ENCODE assay signal across 10 cellular contexts in the genomic region with DNA sequence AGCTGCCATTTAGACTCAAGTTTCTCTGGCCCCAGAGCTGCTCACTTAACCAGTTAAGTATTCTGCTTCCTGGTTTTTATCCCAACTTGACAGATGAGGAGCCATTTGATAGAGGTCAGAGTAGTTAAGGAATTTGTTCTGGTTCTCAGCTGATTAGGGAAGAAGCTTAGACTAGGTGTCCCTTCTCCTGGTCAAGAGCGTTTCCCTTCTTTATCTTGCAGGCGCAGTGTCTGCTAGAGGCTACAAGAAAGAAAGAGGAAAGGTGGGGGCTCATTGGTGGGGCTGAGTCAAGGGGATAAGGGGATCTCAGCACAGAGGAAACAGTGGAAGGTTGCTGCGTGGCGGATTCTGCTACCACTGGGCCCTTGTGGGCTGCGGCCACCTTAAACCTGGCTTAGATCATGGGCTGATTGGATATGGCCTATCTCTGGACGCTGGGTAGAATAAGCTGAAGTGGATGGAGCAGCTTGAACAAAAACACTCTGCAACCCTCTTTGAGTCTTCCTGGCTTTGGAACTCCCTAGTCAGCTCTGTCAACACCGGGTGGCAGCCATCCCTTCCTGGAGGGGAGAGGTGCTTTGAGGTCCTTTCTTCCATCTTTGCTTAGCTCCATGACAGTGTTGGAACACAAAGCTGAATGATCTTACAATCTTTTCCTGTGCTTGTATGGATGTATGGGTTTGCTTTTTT.
DNase-seq lines count a peak whose midpoint lies in the region; ATAC-seq, FAIRE-seq and TF ChIP-seq lines count a peak whose summit lies in the region.
"Had no signal": no experiment of that assay in that cellular context is flagged by ENCODE, and none has a peak within 500 bp of the region (broad histone marks: within the 10 kb centered on the region; RNA-seq: fewer than 3 reads in every experiment).

No MANE protein-coding gene starts in this region.

- TF ChIP-seq EP300 in GM12878 (IDR thresholded peaks at IDR 0.05; ENCODE audit: borderline replicate concordance in 1 of 2, control insufficient read depth in 1 of 2, low read depth in 2 of 2, low read length in 2 of 2): no peak

- DNase-seq in ELR (ENCODE audit: low read depth): peak; percentile 61
- peak; percentile 10 for DNase-seq in NCI-H128 (lab: John Stamatoyannopoulos, UW; ENCODE audit: unreplicated experiment)
- no peak for DNase-seq in GM12878 (ENCODE audit: low read depth, low spot score)
- no peak for DNase-seq in nephron progenitor cell
- DNase-seq in CD8-positive, alpha-beta T cell: no peak
- DNase-seq in omental fat pad (ENCODE audit: low spot score): no peak
- DNase-seq: activated effector memory CD4-positive, alpha-beta T cell treated with anti-CD3 and anti-CD28 coated beads, Interleukin-2, amount 50 U/mL, for 16 hours; NCI-H524 treated with DMSO at 0.1 percent for 48 hours had no signal

- no peak overlapping the region for H3K4me3 ChIP-seq in GM12878
- no peak overlapping the region for H3K4me3 ChIP-seq in CD8-positive, alpha-beta T cell (ENCODE audit: low read depth, low read length)
- H3K4me3 ChIP-seq: lung had no signal

- ATAC-seq in GM12878: peak; percentile 57
- ATAC-seq in GM21360 (IDR thresholded peaks at IDR 0.05; ENCODE audit: unreplicated experiment): no peak
- ATAC-seq in CD8-positive, alpha-beta T cell: no peak
- no peak for ATAC-seq in omental fat pad (ENCODE audit: low FRiP score)

- no peak for FAIRE-seq in GM12878 (lab: Jason Lieb, UNC)

- peaks cover 3% of the 10 kb centered on the region for H3K27me3 Mint-ChIP-seq in nephron progenitor cell (ENCODE audit: low read depth, poor library complexity)
- H3K27me3 Mint-ChIP-seq in CD8-positive, alpha-beta T cell (ENCODE audit: low read depth): no peaks in the 10 kb centered on the region

- peaks cover 31% of the 10 kb centered on the region for H3K4me1 Mint-ChIP-seq in nephron progenitor cell
- H3K4me1 Mint-ChIP-seq in CD8-positive, alpha-beta T cell (ENCODE audit: low read depth): peaks cover 15% of the 10 kb centered on the region

- H3K4me3 Mint-ChIP-seq in nephron progenitor cell: no peak overlapping the region
- no peak overlapping the region for H3K4me3 Mint-ChIP-seq in CD8-positive, alpha-beta T cell

- no peaks in the 10 kb centered on the region for H3K27me3 ChIP-seq in GM12878 (replicated peaks in 1 of 2; ENCODE audit: control insufficient read depth in 2 of 2, insufficient read depth in 2 of 2, low read length in 1 of 2)
- H3K27me3 ChIP-seq in CD8-positive, alpha-beta T cell (ENCODE audit: insufficient read depth, low read length): no peaks in the 10 kb centered on the region

- H3K9me3 Mint-ChIP-seq in nephron progenitor cell: no peaks in the 10 kb centered on the region
- H3K9me3 Mint-ChIP-seq in CD8-positive, alpha-beta T cell: no peaks in the 10 kb centered on the region

- SMC1A ChIA-PET in GM12878 (lab: Charles Lee; ENCODE audit: uncharacterized antibody, unreplicated experiment): interaction anchor here (0.6 to 13.2 kb wide), 73 partner anchors 10 to 478 kb away, joined by 3 to 351 read pairs (median 5); no protein-coding TSS in a partner anchor

- no peaks in the 10 kb centered on the region for H3K79me2 ChIP-seq in GM12878 (ENCODE audit: control insufficient read depth, insufficient read depth, low read length)

- H3K27ac ChIP-seq in GM12878 (ENCODE audit: control insufficient read depth, insufficient read depth): no peak overlapping the region
- no peak overlapping the region for H3K27ac ChIP-seq in CD8-positive, alpha-beta T cell (ENCODE audit: low read depth, low read length)

- H2AFZ ChIP-seq in GM12878 (ENCODE audit: control insufficient read depth, low read depth, low read length): peak overlapping the region; percentile 11; the same call in 1 of the 2 replicates

- TF ChIP-seq POLR2A in GM12878 (IDR thresholded peaks at IDR 0.05; ENCODE audit: low read depth, low read length): no peak

- CTCF ChIA-PET in GM12878 (lab: Yijun Ruan, JAX): interaction anchor here (0.6 to 12.6 kb wide), 66 partner anchors 10 to 859 kb away, joined by 3 to 336 read pairs (median 5); no protein-coding TSS in a partner anchor
- CTCF ChIA-PET in CD8-positive, alpha-beta T cell (lab: Charles Lee): interaction anchor here (0.6 to 11.8 kb wide), 66 partner anchors 7 to 509 kb away, joined by 3 to 361 read pairs (median 5); no protein-coding TSS in a partner anchor

- no peaks in the 10 kb centered on the region for H3K36me3 ChIP-seq in GM12878 (ENCODE audit: control insufficient read depth in 2 of 2, insufficient read depth in 2 of 2, low read length in 1 of 2)
- H3K36me3 ChIP-seq in CD8-positive, alpha-beta T cell (ENCODE audit: insufficient read depth, low read length): no peaks in the 10 kb centered on the region

- no peak overlapping the region for H3K9ac ChIP-seq in GM12878 (ENCODE audit: control insufficient read depth, insufficient read depth, low read length)

- WGBS in GM12878 (ENCODE audit: insufficient coverage, insufficient replicate concordance, low lambda C conversion rate, missing lambda C conversion rate): 87% methylated on average over 7 of the region's 7 CpGs

- peaks cover 4% of the 10 kb centered on the region; the same call in 1 of the 2 replicates for H3K4me1 ChIP-seq in GM12878 (ENCODE audit: control insufficient read depth, insufficient read depth, low read length)
- no peaks in the 10 kb centered on the region for H3K4me1 ChIP-seq in CD8-positive, alpha-beta T cell (ENCODE audit: insufficient read depth, low read length)

- POLR2A ChIA-PET in GM12878 (lab: Charles Lee): interaction anchor here (0.5 to 1.5 kb wide), 8 partner anchors 19 to 461 kb away, joined by 3 to 6 read pairs (median 4); no protein-coding TSS in a partner anchor
- POLR2A ChIA-PET in CD8-positive, alpha-beta T cell (lab: Charles Lee): interaction anchor here (0.5 to 1.5 kb wide), 6 partner anchors 131 to 417 kb away, joined by 3 to 9 read pairs (median 3); no protein-coding TSS in a partner anchor

- RAD21 ChIA-PET in GM12878 (lab: Charles Lee; ENCODE audit: unreplicated experiment): interaction anchor here (0.6 to 11.7 kb wide), 61 partner anchors 10 to 860 kb away, joined by 3 to 291 read pairs (median 5); partner anchors contain the start of gene CDC42EP3

- peak overlapping the region; percentile 63 for H3K27ac Mint-ChIP-seq in nephron progenitor cell
- H3K27ac Mint-ChIP-seq in CD8-positive, alpha-beta T cell: no peak overlapping the region

- in situ Hi-C loops in GM12878 (cut with MboI): no loop called here

- intact Hi-C loops in GM12878 (cut with micrococcal nuclease; ENCODE audit: unreplicated experiment): loop anchor here (2.0 to 5.0 kb wide), 3 partner anchors 117 to 256 kb away; partner anchors contain the start of gene CDC42EP3
- intact Hi-C loops in CD8-positive, alpha-beta T cell (cut with DNase I, micrococcal nuclease): loop anchor here (5.0 to 10.0 kb wide), 3 partner anchors 130 to 302 kb away; no protein-coding TSS in a partner anchor

- BruUV-seq in GM12878 (replicated peaks; lab: Mats Ljungman, UMichigan): no TSS peak

- TF ChIP-seq CTCF in GM12878 (IDR thresholded peaks at IDR 0.05 in 2 of 3, conservative IDR thresholded peaks at IDR 0.05 in 1 of 3; ENCODE audit: control insufficient read depth in 2 of 3, extremely low read depth in 1 of 3, insufficient read depth in 1 of 3, low read depth in 3 of 3, low read length in 3 of 3) (peak; percentile 14 to 45 (median 25); a peak in 4 of 6 replicates), nephron progenitor cell (IDR thresholded peaks at IDR 0.05) (no peak), omental fat pad (IDR thresholded peaks at IDR 0.05) (no peak)
- TF ChIP-seq CTCF in CD8-positive, alpha-beta T cell (IDR thresholded peaks at IDR 0.05): no peak

- H3K9me3 ChIP-seq in GM12878 (replicated peaks; ENCODE audit: control insufficient read depth, insufficient read depth, low read length): no peaks in the 10 kb centered on the region
- H3K9me3 ChIP-seq in CD8-positive, alpha-beta T cell (ENCODE audit: low read length): no peaks in the 10 kb centered on the region

- H3K4me2 ChIP-seq in GM12878 (ENCODE audit: control insufficient read depth, insufficient read depth): no peak overlapping the region

- no peaks in the 10 kb centered on the region for H3K36me3 Mint-ChIP-seq in nephron progenitor cell (ENCODE audit: low read depth)
- H3K36me3 Mint-ChIP-seq in CD8-positive, alpha-beta T cell: no peaks in the 10 kb centered on the region

- no peaks in the 10 kb centered on the region for H4K20me1 ChIP-seq in GM12878 (ENCODE audit: control insufficient read depth, insufficient read depth)

- peak; percentile 74 for TF ChIP-seq RAD21 in GM12878 (IDR thresholded peaks at IDR 0.05; ENCODE audit: insufficient read depth, low read depth, low read length)

TF ChIP-seq in GM12878, 131 proteins besides CTCF, POLR2A, EP300 and RAD21:
- TF ChIP-seq ZNF24 (IDR thresholded peaks at IDR 0.05): no peak
- TF ChIP-seq YY1 (IDR thresholded peaks at IDR 0.05; ENCODE audit: low read depth, low read length): peak; percentile 61; the same call in 1 of the 2 replicates
- TF ChIP-seq SMC3 (IDR thresholded peaks at IDR 0.05; ENCODE audit: borderline replicate concordance, low read length): peak; percentile 65; the same call in 1 of the 2 replicates

Comparison
In these comparisons a context has a peak if more than half of its experiments do, and no peak if none do; other contexts are left out.
1. DNase-seq: peak in ELR (single experiment) and NCI-H128 (single experiment); none in GM12878 (single experiment), nephron progenitor cell (single experiment), CD8-positive, alpha-beta T cell (0 of 7) and omental fat pad (single experiment).
2. CTCF ChIP-seq: peak in GM12878 (3 of 3); none in nephron progenitor cell (single experiment), CD8-positive, alpha-beta T cell (single experiment) and omental fat pad (0 of 3).